Comparison of ENCODE assay signal across 8 cellular contexts in the genomic region with DNA sequence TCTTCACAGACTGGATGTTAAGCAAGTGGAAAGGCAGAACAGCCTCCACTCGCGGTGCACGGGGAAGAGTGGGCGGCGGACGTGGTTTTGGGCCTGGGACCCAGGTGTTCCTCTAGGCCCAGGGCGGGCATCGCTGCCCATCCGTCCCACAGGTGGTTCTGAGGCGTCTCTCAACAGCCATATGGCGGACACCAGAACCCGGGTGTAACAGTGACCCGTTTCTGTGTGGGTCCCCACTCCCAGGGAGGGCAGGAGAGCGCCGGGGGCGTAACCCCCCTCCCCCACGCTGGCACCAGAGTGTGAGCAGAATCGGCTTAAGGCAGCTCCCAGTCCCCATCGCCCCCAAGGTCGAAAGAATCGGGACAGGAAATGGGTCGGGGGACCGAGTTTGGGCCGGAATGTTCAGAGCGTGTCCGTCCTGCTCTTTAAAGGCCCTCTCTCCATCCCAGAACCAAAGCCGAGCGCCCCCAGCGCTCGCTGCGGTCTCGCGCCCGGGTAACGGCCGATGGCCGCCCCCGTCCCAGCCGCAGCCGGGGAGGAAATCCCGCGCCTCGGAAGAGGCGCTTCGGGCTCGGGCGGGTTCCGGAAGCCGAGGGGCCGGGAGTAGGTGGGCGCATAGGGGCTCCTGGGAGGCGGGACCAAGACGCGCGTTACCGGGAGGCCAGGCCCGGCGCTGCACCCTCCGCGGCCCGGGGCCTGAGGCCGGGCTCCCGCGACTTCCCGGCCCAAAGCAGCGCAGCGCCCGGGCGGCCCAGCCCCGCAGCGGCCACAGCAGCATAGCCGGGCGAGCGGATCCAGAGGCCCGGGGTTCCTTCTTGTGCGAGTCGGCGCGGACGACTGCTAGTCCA. TPM values are rescaled to one million over a fixed set of nuclear protein-coding genes. Genes with fewer than 3 reads are reported as not detected.
DNase-seq lines count a peak whose midpoint lies in the region; ATAC-seq, FAIRE-seq and TF ChIP-seq lines count a peak whose summit lies in the region.

A gene (minus strand): TSS at position 839 of the 848 bp plus-strand sequence. CDS start 61 bp downstream, at position 778.

- intact Hi-C loops in CD4-positive, alpha-beta memory T cell (cut with micrococcal nuclease): loop anchor here (5.0 kb wide), 1 partner anchor 38 kb away; no protein-coding TSS in a partner anchor
- intact Hi-C loops in naive thymus-derived CD4-positive, alpha-beta T cell (cut with micrococcal nuclease): loop anchor here in 1 of 2 donors (1.0 to 5.0 kb wide), 4 partner anchors 32 to 333 kb away; a partner anchor contains a TSS

- no peak for FAIRE-seq in RCC 7860 (lab: Jason Lieb, UNC)

- peak within 1 kb of the TSS; percentile 77 for H3K27ac ChIP-seq in CD4-positive, alpha-beta memory T cell (ENCODE audit: low read depth, low read length)
- peak within 1 kb of the TSS; percentile 85 for H3K27ac ChIP-seq in HEK293 (ENCODE audit: extremely low read depth, low read depth, low read length)
- H3K27ac ChIP-seq in naive thymus-derived CD4-positive, alpha-beta T cell (ENCODE audit: low read depth, low read length): peak within 1 kb of the TSS; percentile 83

- POLR2A ChIA-PET in CD4-positive, alpha-beta memory T cell (lab: Charles Lee; ENCODE audit: partially characterized antibody): interaction anchor here (0.7 to 19.4 kb wide), 11 partner anchors 8 to 202 kb away, joined by 3 to 440 read pairs (median 6); a partner anchor contains a TSS
- POLR2A ChIA-PET in HEK293 (lab: Yijun Ruan, JAX): interaction anchor here (0.6 kb wide), 1 partner anchor 192 kb away, joined by 3 read pairs; no protein-coding TSS in a partner anchor
- POLR2A ChIA-PET in naive thymus-derived CD4-positive, alpha-beta T cell (lab: Charles Lee): interaction anchor here (1.1 to 9.5 kb wide), 3 partner anchors 11 to 32 kb away, joined by 3 to 164 read pairs (median 7); no protein-coding TSS in a partner anchor

- peak within 1 kb of the TSS; percentile 63 to 70 for H3K4me3 ChIP-seq in CD4-positive, alpha-beta memory T cell (ENCODE audit: low read length in 2 of 2)
- H3K4me3 ChIP-seq in HEK293 (ENCODE audit: low read depth, low read length) (peak within 1 kb of the TSS; percentile 59), fibroblast of pulmonary artery (replicated peaks; ENCODE audit: low read depth, low read length) (peak within 1 kb of the TSS; percentile 72)
- H3K4me3 ChIP-seq in naive thymus-derived CD4-positive, alpha-beta T cell (ENCODE audit: low read length): peak within 1 kb of the TSS; percentile 70

- H3K36me3 Mint-ChIP-seq in CD4-positive, alpha-beta memory T cell: peaks cover 0 to 18% of the 10 kb centered on the region in 2 donors
- H3K36me3 Mint-ChIP-seq in naive thymus-derived CD4-positive, alpha-beta T cell: peaks cover 0 to 36% (median 0%) of the 10 kb centered on the region in 5 donors
- peaks cover 18% of the 10 kb centered on the region for H3K36me3 Mint-ChIP-seq in stimulated activated naive CD8-positive, alpha-beta T cell treated with anti-CD3 and anti-CD28 coated beads, Interleukin-15, Interleukin-2, amounts not matched to agents 100 ng/mL and 50 ng/mL, for 24 hours (ENCODE audit: low read depth)

- no peaks in the 10 kb centered on the region for H3K27me3 ChIP-seq in CD4-positive, alpha-beta memory T cell (ENCODE audit: insufficient read depth, low read length)
- H3K27me3 ChIP-seq in naive thymus-derived CD4-positive, alpha-beta T cell (ENCODE audit: control insufficient read depth in 2 of 2, insufficient read depth in 2 of 2, low read length in 2 of 2): no peaks in the 10 kb centered on the region

- H3K27me3 Mint-ChIP-seq in CD4-positive, alpha-beta memory T cell: no peaks in the 10 kb centered on the region
- H3K27me3 Mint-ChIP-seq in naive thymus-derived CD4-positive, alpha-beta T cell: peaks cover 0 to 2% (median 0%) of the 10 kb centered on the region in 5 donors
- H3K27me3 Mint-ChIP-seq in stimulated activated naive CD8-positive, alpha-beta T cell treated with anti-CD3 and anti-CD28 coated beads, Interleukin-15, Interleukin-2, amounts not matched to agents 100 ng/mL and 50 ng/mL, for 24 hours: no peaks in the 10 kb centered on the region

- peak within 1 kb of the TSS; percentile 78 to 98 (median 82) for H3K4me3 Mint-ChIP-seq in CD4-positive, alpha-beta memory T cell
- H3K4me3 Mint-ChIP-seq in naive thymus-derived CD4-positive, alpha-beta T cell: peak within 1 kb of the TSS; percentile 64 to 96 (median 86)
- H3K4me3 Mint-ChIP-seq in stimulated activated naive CD8-positive, alpha-beta T cell treated with anti-CD3 and anti-CD28 coated beads, Interleukin-15, Interleukin-2, amounts not matched to agents 100 ng/mL and 50 ng/mL, for 24 hours: peak within 1 kb of the TSS; percentile 86

- TF ChIP-seq CTCF in HEK293 (tag by site-specific recombination; IDR thresholded peaks at IDR 0.05): peak; percentile 58; the same call in 1 of the 2 replicates
- peak; percentile 15 for TF ChIP-seq CTCF in fibroblast of pulmonary artery (IDR thresholded peaks at IDR 0.05; ENCODE audit: low read length, missing control alignments)

- peak within 1 kb of the TSS; percentile 88 to 97 (median 93) for H3K27ac Mint-ChIP-seq in CD4-positive, alpha-beta memory T cell
- H3K27ac Mint-ChIP-seq in naive thymus-derived CD4-positive, alpha-beta T cell: peak within 1 kb of the TSS; percentile 72 to 94 (median 92)
- peak within 1 kb of the TSS; percentile 89 for H3K27ac Mint-ChIP-seq in stimulated activated naive CD8-positive, alpha-beta T cell treated with anti-CD3 and anti-CD28 coated beads, Interleukin-15, Interleukin-2, amounts not matched to agents 100 ng/mL and 50 ng/mL, for 24 hours

- DNase-seq in CD4-positive, alpha-beta memory T cell: peak; percentile 44 to 59 (median 52)
- DNase-seq in RCC 7860 (ENCODE audit: low spot score) (peak; percentile 24), activated gamma-delta T cell (lab: John Stamatoyannopoulos, UW) (peak; percentile 41), fibroblast of pulmonary artery (ENCODE audit: low read depth) (peak; percentile 77)
- DNase-seq in naive thymus-derived CD4-positive, alpha-beta T cell: peak; percentile 36 to 81 (median 55)

- no peaks in the 10 kb centered on the region for H3K9me3 ChIP-seq in CD4-positive, alpha-beta memory T cell (ENCODE audit: control insufficient read depth in 1 of 2, low read length in 2 of 2)
- no peaks in the 10 kb centered on the region for H3K9me3 ChIP-seq in HEK293 (ENCODE audit: control insufficient read depth, insufficient read depth, low read depth, low read length)
- H3K9me3 ChIP-seq in naive thymus-derived CD4-positive, alpha-beta T cell (ENCODE audit: control insufficient read depth in 2 of 3, low read length in 3 of 3): no peaks in the 10 kb centered on the region

- CTCF ChIA-PET in CD4-positive, alpha-beta memory T cell (lab: Charles Lee; ENCODE audit: partially characterized antibody): interaction anchor here (1.3 to 6.1 kb wide), 5 partner anchors 10 to 40 kb away, joined by 3 to 72 read pairs (median 36); no protein-coding TSS in a partner anchor
- CTCF ChIA-PET in HEK293 (lab: Yijun Ruan, JAX): interaction anchor here (1.4 to 1.7 kb wide), 2 partner anchors 37 to 59 kb away, joined by 4 to 5 read pairs; no protein-coding TSS in a partner anchor
- CTCF ChIA-PET in naive thymus-derived CD4-positive, alpha-beta T cell (lab: Charles Lee): interaction anchor here (0.7 to 3.3 kb wide), 3 partner anchors 14 to 143 kb away, joined by 3 to 22 read pairs (median 3); no protein-coding TSS in a partner anchor

- ATAC-seq in naive thymus-derived CD4-positive, alpha-beta T cell: peak; percentile 17
- no peak for ATAC-seq in GM18511 (IDR thresholded peaks at IDR 0.05; ENCODE audit: unreplicated experiment)

- H3K4me1 ChIP-seq in CD4-positive, alpha-beta memory T cell (ENCODE audit: insufficient read depth, low read length): peaks cover 63% of the 10 kb centered on the region
- no peaks in the 10 kb centered on the region for H3K4me1 ChIP-seq in HEK293 (ENCODE audit: control insufficient read depth, insufficient read depth, low read length)
- peaks cover 44 to 46% of the 10 kb centered on the region in 2 donors for H3K4me1 ChIP-seq in naive thymus-derived CD4-positive, alpha-beta T cell (ENCODE audit: control insufficient read depth in 2 of 2, insufficient read depth in 2 of 2, low read length in 2 of 2)

- no peaks in the 10 kb centered on the region for H3K36me3 ChIP-seq in CD4-positive, alpha-beta memory T cell (ENCODE audit: insufficient read depth, low read length)
- peaks cover 0 to 8% of the 10 kb centered on the region in 2 experiments; a peak in 2 of 3 replicates for H3K36me3 ChIP-seq in HEK293 (ENCODE audit: control insufficient read depth in 2 of 2, insufficient read depth in 1 of 2, low read length in 2 of 2)
- H3K36me3 ChIP-seq in naive thymus-derived CD4-positive, alpha-beta T cell (ENCODE audit: control insufficient read depth in 2 of 3, insufficient read depth in 3 of 3, low read length in 3 of 3): no peaks in the 10 kb centered on the region

- H3K9me3 Mint-ChIP-seq in CD4-positive, alpha-beta memory T cell: peaks cover 0 to 2% (median 0%) of the 10 kb centered on the region in 8 donors
- H3K9me3 Mint-ChIP-seq in naive thymus-derived CD4-positive, alpha-beta T cell: peaks cover 0 to 7% (median 0%) of the 10 kb centered on the region in 11 donors
- H3K9me3 Mint-ChIP-seq in stimulated activated naive CD8-positive, alpha-beta T cell treated with anti-CD3 and anti-CD28 coated beads, Interleukin-15, Interleukin-2, amounts not matched to agents 100 ng/mL and 50 ng/mL, for 24 hours: no peaks in the 10 kb centered on the region

- peaks cover 45 to 68% (median 56%) of the 10 kb centered on the region in 4 donors for H3K4me1 Mint-ChIP-seq in CD4-positive, alpha-beta memory T cell
- peaks cover 36 to 63% (median 59%) of the 10 kb centered on the region in 7 donors for H3K4me1 Mint-ChIP-seq in naive thymus-derived CD4-positive, alpha-beta T cell
- H3K4me1 Mint-ChIP-seq in stimulated activated naive CD8-positive, alpha-beta T cell treated with anti-CD3 and anti-CD28 coated beads, Interleukin-15, Interleukin-2, amounts not matched to agents 100 ng/mL and 50 ng/mL, for 24 hours (ENCODE audit: low read depth): peaks cover 80% of the 10 kb centered on the region

TF ChIP-seq in HEK293, 187 proteins besides CTCF, POLR2A, EP300 and RAD21 (continues in another document):
- TF ChIP-seq ZBTB8A (tag by site-specific recombination; IDR thresholded peaks at IDR 0.05) (peak; percentile 94), ZSCAN30 (tag by site-specific recombination; IDR thresholded peaks at IDR 0.05) (peak; percentile 51), ZNF239 (tag by site-specific recombination; IDR thresholded peaks at IDR 0.05) (no peak)

RNA-seq across cellular contexts. Expression of the gene that starts here (rescaled TPM):
- 10 to 100 TPM in 1 of 2 experiments, 1 to 10 TPM in 1; 9.0 to 10.2 TPM for total RNA-seq in CD4-positive, alpha-beta memory T cell
- 1 to 10 TPM; 3.9 to 5.9 TPM for polyA plus RNA-seq in CD4-positive, alpha-beta memory T cell
- total RNA-seq in naive thymus-derived CD4-positive, alpha-beta T cell: 10 to 100 TPM in 2 of 5 experiments, 1 to 10 TPM in 3; 6.2 to 19.8 (median 7.9) TPM
- 1 to 10 TPM; 3.5 to 4.1 TPM for polyA plus RNA-seq in naive thymus-derived CD4-positive, alpha-beta T cell

Comparison
In these comparisons a context has a peak if more than half of its experiments do, and no peak if none do; other contexts are left out.
1. DNase-seq: peak in every context shown above with its lines; median percentile 77 in fibroblast of pulmonary artery; 55 in naive thymus-derived CD4-positive, alpha-beta T cell; 52 in CD4-positive, alpha-beta memory T cell; 41 in activated gamma-delta T cell; 24 in RCC 7860.